Comparison of ENCODE assay signal across 19 cellular contexts in genomic region chr16:54366005-54366634, GRCh38.
DNase-seq lines count a peak whose midpoint lies in the region; ATAC-seq and TF ChIP-seq lines count a peak whose summit lies in the region.
"Had no signal": no experiment of that assay in that cellular context is flagged by ENCODE, and none has a peak within 500 bp of the region (broad histone marks: within the 10 kb centered on the region; RNA-seq: fewer than 3 reads in every experiment).

No MANE protein-coding gene starts in this region.

- TF ChIP-seq CTCF in heart right ventricle (IDR thresholded peaks at IDR 0.05) (no peak), upper lobe of left lung (IDR thresholded peaks at IDR 0.05) (no peak)

- no peak overlapping the region for H3K56ac ChIP-seq in mesendoderm (ENCODE audit: low read length)

- no peak overlapping the region for H3K4ac ChIP-seq in mesendoderm (ENCODE audit: low read depth, low read length)

- H3K4me1 Mint-ChIP-seq in activated T-cell treated with anti-CD3 and anti-CD28 coated beads, Interleukin-2, amount 50 U/mL, for 24 hours (ENCODE audit: low read depth), result no peaks in the 10 kb centered on the region

- no peak overlapping the region for H3K4me3 Mint-ChIP-seq in activated T-cell treated with anti-CD3 and anti-CD28 coated beads, Interleukin-2, amount 50 U/mL, for 24 hours
- H3K4me3 Mint-ChIP-seq: CD4-positive, CD25-positive, alpha-beta regulatory T cell; CD8-positive, alpha-beta T cell; HFFc6 had no signal

- H4K5ac ChIP-seq in mesendoderm (ENCODE audit: low read length), result no peak overlapping the region

- H3K4me1 ChIP-seq in heart right ventricle, result peaks cover 0 to 8% (median 5%) of the 10 kb centered on the region in 9 donors
- H3K4me1 ChIP-seq in mesendoderm (ENCODE audit: control insufficient read depth, low read depth, low read length), result peaks cover 5% of the 10 kb centered on the region
- H3K4me1 ChIP-seq in upper lobe of left lung, result peaks cover 0 to 11% (median 3%) of the 10 kb centered on the region in 4 donors
- H3K4me1 ChIP-seq: BE2C, Caco-2, HAP-1 had no signal

- H3K27me3 ChIP-seq in heart right ventricle, result peaks cover 0 to 25% (median 0%) of the 10 kb centered on the region in 7 donors
- no peaks in the 10 kb centered on the region for H3K27me3 ChIP-seq in mesendoderm (ENCODE audit: insufficient read depth, low read length, poor library complexity)
- no peaks in the 10 kb centered on the region for H3K27me3 ChIP-seq in upper lobe of left lung

- H2BK5ac ChIP-seq in mesendoderm (ENCODE audit: low read length), result peak overlapping the region; percentile 17

- no peak overlapping the region for H3K27ac ChIP-seq in heart right ventricle
- no peak overlapping the region for H3K27ac ChIP-seq in mesendoderm (ENCODE audit: low read depth, low read length)
- peak overlapping the region in 3 of 4 donors; percentile 27 to 66 (median 50) for H3K27ac ChIP-seq in upper lobe of left lung
- H3K27ac ChIP-seq: 22Rv1, C4-2B had no signal

- H3K9me3 ChIP-seq in heart right ventricle, result no peaks in the 10 kb centered on the region
- no peaks in the 10 kb centered on the region for H3K9me3 ChIP-seq in upper lobe of left lung
- H3K9me3 ChIP-seq: BE2C, Caco-2, HAP-1 had no signal

- no peak overlapping the region for H2BK15ac ChIP-seq in mesendoderm (replicated peaks; ENCODE audit: low read depth)

- ATAC-seq in heart right ventricle (no peak), upper lobe of left lung (ENCODE audit: low FRiP score in 2 of 2) (peak in 1 of 2 donors; percentile 27), HG03097 (IDR thresholded peaks at IDR 0.05; ENCODE audit: low FRiP score, unreplicated experiment) (no peak)
- ATAC-seq: CD8-positive, alpha-beta T cell had no signal

- no peaks in the 10 kb centered on the region for H3K9me3 Mint-ChIP-seq in activated T-cell treated with anti-CD3 and anti-CD28 coated beads, Interleukin-2, amount 50 U/mL, for 24 hours
- H3K9me3 Mint-ChIP-seq: CD8-positive, alpha-beta T cell; HFFc6 had no signal

- 83 to 94% methylated on average over 10 of the region's 10 CpGs for WGBS in heart right ventricle, 2 donors
- WGBS in mesendoderm (ENCODE audit: extremely low coverage, insufficient coverage, low lambda C conversion rate), result no CpG with 5 or more reads among the region's 10 CpGs
- WGBS in upper lobe of left lung, 2 donors, result 63 to 66% methylated on average over 5 to 10 of the region's 10 CpGs

- no peak overlapping the region for H2BK120ac ChIP-seq in mesendoderm (ENCODE audit: low read depth, low read length)

- H4K8ac ChIP-seq in mesendoderm (ENCODE audit: low read depth, low read length), result no peak overlapping the region

- intact Hi-C loops in cardiac septum (cut with DNase I), result no loop called here
- intact Hi-C loops in heart right ventricle (cut with DNase I), result loop anchor here in 1 of 10 donors (10.0 kb wide), 1 partner anchor 59 kb away; no protein-coding TSS in a partner anchor

- no peak overlapping the region for H2AK5ac ChIP-seq in mesendoderm (ENCODE audit: low read length)

- H3K36me3 Mint-ChIP-seq in activated T-cell treated with anti-CD3 and anti-CD28 coated beads, Interleukin-2, amount 50 U/mL, for 24 hours (ENCODE audit: low read depth), result no peaks in the 10 kb centered on the region
- H3K36me3 Mint-ChIP-seq: CD4-positive, CD25-positive, alpha-beta regulatory T cell; CD8-positive, alpha-beta T cell had no signal

- no peak overlapping the region for H3K9ac ChIP-seq in mesendoderm (ENCODE audit: low read length)

- H3K79me1 ChIP-seq in mesendoderm (ENCODE audit: low read length), result no peaks in the 10 kb centered on the region

- peaks cover 48% of the 10 kb centered on the region for H3K27me3 Mint-ChIP-seq in activated T-cell treated with anti-CD3 and anti-CD28 coated beads, Interleukin-2, amount 50 U/mL, for 24 hours

- no peak overlapping the region for H3K4me3 ChIP-seq in heart right ventricle
- H3K4me3 ChIP-seq in mesendoderm (ENCODE audit: low read length), result no peak overlapping the region
- H3K4me3 ChIP-seq in upper lobe of left lung, result no peak overlapping the region
- H3K4me3 ChIP-seq: HAP-1 had no signal

- peak; percentile 7 for DNase-seq in cardiac septum (ENCODE audit: low spot score)
- DNase-seq in heart right ventricle, result no peak
- DNase-seq in mesendoderm, result no peak
- DNase-seq in upper lobe of left lung, result peak in 1 of 2 donors; percentile 46
- DNase-seq in NCI-H1417 (lab: John Stamatoyannopoulos, UW), result no peak
- no peak for DNase-seq in activated T-cell treated with anti-CD3 and anti-CD28 coated beads, Interleukin-2, amount 50 U/mL, for 24 hours
- DNase-seq: ACHN; AML-193; BE2C; Caco-2; CD4-positive, CD25-positive, alpha-beta regulatory T cell; CD8-positive, alpha-beta T cell; DMS153; GOT3; HFFc6 had no signal

- H3K23ac ChIP-seq in mesendoderm (ENCODE audit: low read length), result no peak overlapping the region

- TF ChIP-seq POLR2A in upper lobe of left lung (IDR thresholded peaks at IDR 0.05), result no peak

- no peak overlapping the region for H3K4me2 ChIP-seq in mesendoderm (ENCODE audit: low read length)

- no peak overlapping the region for H3K18ac ChIP-seq in mesendoderm (ENCODE audit: low read length)

- H3K36me3 ChIP-seq in heart right ventricle, result no peaks in the 10 kb centered on the region
- H3K36me3 ChIP-seq in mesendoderm (ENCODE audit: control insufficient read depth, insufficient read depth, low read length), result no peaks in the 10 kb centered on the region
- H3K36me3 ChIP-seq in upper lobe of left lung, result no peaks in the 10 kb centered on the region
- H3K36me3 ChIP-seq: BE2C, HAP-1 had no signal

- no peaks in the 10 kb centered on the region for H3K79me2 ChIP-seq in mesendoderm (ENCODE audit: control insufficient read depth, insufficient read depth, low read length)

- TF ChIP-seq EP300 in upper lobe of left lung (IDR thresholded peaks at IDR 0.05), result no peak

- H3K27ac Mint-ChIP-seq in activated T-cell treated with anti-CD3 and anti-CD28 coated beads, Interleukin-2, amount 50 U/mL, for 24 hours, result no peak overlapping the region
- H3K27ac Mint-ChIP-seq: CD8-positive, alpha-beta T cell; HFFc6 had no signal

Comparison
In these comparisons a context has a peak if more than half of its experiments do, and no peak if none do; other contexts are left out.
1. H3K27ac ChIP-seq: peak in upper lobe of left lung (3 of 4); none in heart right ventricle (0 of 10) and mesendoderm (single experiment).